Comparison of ENCODE assay signal across 15 cellular contexts in the genomic region with DNA sequence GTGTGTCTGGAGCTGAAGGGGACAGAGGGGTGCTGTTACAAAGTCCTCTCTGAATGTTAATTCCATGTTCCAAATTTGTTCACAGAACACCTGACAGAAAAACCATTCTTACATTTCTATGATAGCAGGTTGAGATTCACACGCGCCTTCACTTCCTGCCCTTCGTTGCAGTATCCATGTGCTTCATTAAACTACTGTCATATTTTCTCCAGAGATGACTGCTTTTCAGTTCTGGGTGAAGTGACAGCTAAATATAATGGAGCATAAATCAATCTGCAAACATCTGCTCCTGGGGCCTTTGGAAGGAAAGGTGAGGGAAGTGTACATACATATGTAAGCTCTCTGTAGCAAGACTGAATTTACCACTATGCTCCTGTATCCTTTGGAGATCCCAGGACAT.
"Had no signal": no experiment of that assay in that cellular context is flagged by ENCODE, and none has a peak within 500 bp of the region (broad histone marks: within the 10 kb centered on the region; RNA-seq: fewer than 3 reads in every experiment).

No MANE protein-coding gene starts in this region.

- H3K27me3 Mint-ChIP-seq: IgD-negative memory B cell had no signal

- H3K9me3 Mint-ChIP-seq: T-helper 1 cell treated with Interleukin-12 subunit alpha and Interleukin-12 subunit beta and Interleukin-4 antibody, amounts not matched to agents 30 μg/mL and 1 μg/mL, for 36 hours had no signal

- ATAC-seq: K562 had no signal

- H3K4me1 Mint-ChIP-seq: IgD-negative memory B cell had no signal

- H3K36me3 Mint-ChIP-seq: IgD-negative memory B cell had no signal

- DNase-seq: Kasumi-1, MM.1S, NCI-H1092 treated with DMSO at 0.1 percent for 48 hours, NCI-H1436, NCI-H1930, NCI-H2081, NCI-H524, NCI-H526 treated with DMSO at 0.1 percent for 48 hours, NCI-H774, Right ventricle myocardium superior, RPMI8226, SJCRH30 had no signal

- H3K4me3 Mint-ChIP-seq: IgD-negative memory B cell; T-helper 1 cell treated with Interleukin-12 subunit alpha and Interleukin-12 subunit beta and Interleukin-4 antibody, amounts not matched to agents 30 μg/mL and 1 μg/mL, for 36 hours had no signal

- H3K27ac Mint-ChIP-seq: IgD-negative memory B cell; T-helper 1 cell treated with Interleukin-12 subunit alpha and Interleukin-12 subunit beta and Interleukin-4 antibody, amounts not matched to agents 30 μg/mL and 1 μg/mL, for 36 hours had no signal
